8 cellular contexts compared by ENCODE assay signal in genomic region chr2:170817247-170817998, GRCh38.
DNase-seq lines count a peak whose midpoint lies in the region; ATAC-seq and TF ChIP-seq lines count a peak whose summit lies in the region.

No MANE protein-coding gene starts in this region.

- H3K4me2 ChIP-seq in MM.1S (ENCODE audit: low read depth, low read length), result peak overlapping the region; percentile 97

- no peak for TF ChIP-seq CTCF in MM.1S (IDR thresholded peaks at IDR 0.05; ENCODE audit: low read length)

- H3K9me2 ChIP-seq in MM.1S (replicated peaks; ENCODE audit: insufficient read depth, low read length), result no peaks in the 10 kb centered on the region

- peaks cover 74% of the 10 kb centered on the region for H3K27me3 Mint-ChIP-seq in activated naive CD4-positive, alpha-beta T cell treated with anti-CD3 and anti-CD28 coated beads, Interleukin-2, amount 50 U/mL, for 24 hours

- peak overlapping the region; percentile 63 for H3K4me3 ChIP-seq in MM.1S (ENCODE audit: low read length)
- H3K4me3 ChIP-seq in iPS-20b (ENCODE audit: low read length), result peak overlapping the region; percentile 73

- peaks cover 64% of the 10 kb centered on the region for H3K4me1 Mint-ChIP-seq in activated naive CD4-positive, alpha-beta T cell treated with anti-CD3 and anti-CD28 coated beads, Interleukin-2, amount 50 U/mL, for 24 hours

- H3K36me3 ChIP-seq in MM.1S (replicated peaks; ENCODE audit: insufficient read depth, low read length) (no peaks in the 10 kb centered on the region), iPS-20b (ENCODE audit: insufficient read depth, low read depth, low read length) (no peaks in the 10 kb centered on the region)

- no peak overlapping the region for H3K27ac ChIP-seq in MM.1S (ENCODE audit: low read length)
- no peak overlapping the region for H3K27ac ChIP-seq in iPS-20b (ENCODE audit: low read length)

- peaks cover 19% of the 10 kb centered on the region for H3K4me1 ChIP-seq in MM.1S (ENCODE audit: low read length)
- peaks cover 16% of the 10 kb centered on the region; the same call in 1 of the 2 replicates for H3K4me1 ChIP-seq in iPS-20b (ENCODE audit: insufficient read depth, low read length)

- H4K20me1 ChIP-seq in MM.1S (ENCODE audit: insufficient read depth, low read length), result no peaks in the 10 kb centered on the region

- H3K36me3 Mint-ChIP-seq in activated naive CD4-positive, alpha-beta T cell treated with anti-CD3 and anti-CD28 coated beads, Interleukin-2, amount 50 U/mL, for 24 hours, result no peaks in the 10 kb centered on the region

- DNase-seq in NCI-H1092 treated with DMSO at 0.1 percent for 48 hours (lab: John Stamatoyannopoulos, UW), result peak; percentile 55
- DNase-seq in NCI-H1092 (lab: John Stamatoyannopoulos, UW), result no peak
- DNase-seq in MM.1S, result no peak
- DNase-seq in stimulated activated naive CD8-positive, alpha-beta T cell treated with anti-CD3 and anti-CD28 coated beads, Interleukin-15, Interleukin-2, amounts not matched to agents 100 U/mL and 50 U/mL, for 24 hours, result peak; percentile 41

- no peaks in the 10 kb centered on the region for H3K79me2 ChIP-seq in MM.1S (ENCODE audit: low read length)

- H3K9me3 ChIP-seq in MM.1S (replicated peaks; ENCODE audit: insufficient read depth, low read length) (no peaks in the 10 kb centered on the region), iPS-20b (ENCODE audit: insufficient read depth, low read depth, low read length) (no peaks in the 10 kb centered on the region)

- peak overlapping the region; percentile 77 for H3K4me3 Mint-ChIP-seq in activated naive CD4-positive, alpha-beta T cell treated with anti-CD3 and anti-CD28 coated beads, Interleukin-2, amount 50 U/mL, for 24 hours

- no peak overlapping the region for H2AFZ ChIP-seq in MM.1S (ENCODE audit: low read length)

- peaks cover 76% of the 10 kb centered on the region for H3K27me3 ChIP-seq in MM.1S (replicated peaks; ENCODE audit: insufficient read depth, low read length)
- H3K27me3 ChIP-seq in iPS-20b (ENCODE audit: insufficient read depth, low read length), result peaks cover 97% of the 10 kb centered on the region

- ATAC-seq in stimulated activated naive CD8-positive, alpha-beta T cell treated with anti-CD3 and anti-CD28 coated beads, Interleukin-15, Interleukin-2, amounts not matched to agents 100 U/mL and 50 U/mL, for 24 hours, result no peak
- ATAC-seq in GM19452 (IDR thresholded peaks at IDR 0.05; ENCODE audit: unreplicated experiment), result no peak
- no peak for ATAC-seq in HG03159 (IDR thresholded peaks at IDR 0.05; ENCODE audit: unreplicated experiment)

- no peak overlapping the region for H3K9ac ChIP-seq in MM.1S (ENCODE audit: low read length)
- H3K9ac ChIP-seq in iPS-20b (ENCODE audit: low read depth, low read length), result peak overlapping the region; percentile 39; the same call in 1 of the 2 replicates

- peak overlapping the region; percentile 12 for H3K27ac Mint-ChIP-seq in activated naive CD4-positive, alpha-beta T cell treated with anti-CD3 and anti-CD28 coated beads, Interleukin-2, amount 50 U/mL, for 24 hours

- no peaks in the 10 kb centered on the region for H3F3A ChIP-seq in MM.1S (ENCODE audit: insufficient read depth, low read length)

- H3K9me3 Mint-ChIP-seq in activated naive CD4-positive, alpha-beta T cell treated with anti-CD3 and anti-CD28 coated beads, Interleukin-2, amount 50 U/mL, for 24 hours, result no peaks in the 10 kb centered on the region

Comparison
In these comparisons a context has a peak if more than half of its experiments do, and no peak if none do; other contexts are left out.
1. DNase-seq: peak in NCI-H1092 treated with DMSO at 0.1 percent for 48 hours (single experiment) and stimulated activated naive CD8-positive, alpha-beta T cell treated with anti-CD3 and anti-CD28 coated beads, Interleukin-15, Interleukin-2, amounts not matched to agents 100 U/mL and 50 U/mL, for 24 hours (single experiment); none in NCI-H1092 (single experiment) and MM.1S (single experiment).